10 cellular contexts compared by ENCODE assay signal in the genomic region with DNA sequence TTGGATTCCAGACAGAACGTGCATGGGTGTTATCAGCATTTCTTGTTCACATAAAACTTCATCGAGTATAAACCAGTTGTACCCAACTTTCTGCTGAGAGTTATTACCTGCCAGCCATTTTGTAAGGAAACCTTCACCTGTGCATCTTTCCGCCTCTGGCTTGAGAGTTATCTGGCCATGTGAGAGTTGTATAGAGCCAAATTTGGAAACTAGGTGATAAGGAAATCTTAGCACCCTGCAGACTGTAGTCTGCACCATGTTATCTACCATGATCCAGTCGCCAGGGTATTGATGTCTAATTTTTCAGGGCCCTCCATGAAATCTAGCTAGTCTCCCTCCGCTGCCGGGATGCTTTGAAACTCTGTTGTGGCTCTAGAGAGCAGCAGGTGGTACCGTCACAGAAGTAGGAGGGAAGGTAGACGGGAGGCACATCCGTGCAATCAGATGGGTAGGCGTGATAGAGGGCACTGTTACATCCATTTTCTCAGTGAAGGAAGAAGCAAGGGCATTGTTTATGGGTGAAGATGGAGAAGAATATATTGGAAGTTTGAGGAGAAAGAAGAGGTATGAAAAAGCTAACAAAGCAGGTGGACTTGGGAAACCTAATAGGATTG. TPM values are rescaled to one million over a fixed set of nuclear protein-coding genes. Genes with fewer than 3 reads are reported as not detected.
DNase-seq lines count a peak whose midpoint lies in the region; ATAC-seq and TF ChIP-seq lines count a peak whose summit lies in the region.
"Had no signal": no experiment of that assay in that cellular context is flagged by ENCODE, and none has a peak within 500 bp of the region (broad histone marks: within the 10 kb centered on the region; RNA-seq: fewer than 3 reads in every experiment).

No MANE protein-coding gene starts in this region.

- H3K36me3 ChIP-seq in cardiac muscle cell (peaks cover 17% of the 10 kb centered on the region), brain microvascular endothelial cell (replicated peaks) (no peaks in the 10 kb centered on the region), lung (ENCODE audit: control insufficient read depth in 2 of 2, insufficient read depth in 2 of 2, low read length in 2 of 2) (peaks cover 5 to 9% of the 10 kb centered on the region in 2 donors), vagina (peaks cover 0 to 15% of the 10 kb centered on the region in 2 donors)

- DNase-seq in cardiac muscle cell (ENCODE audit: low read depth in 1 of 2, low spot score in 1 of 2), result no peak
- no peak for DNase-seq in left cardiac atrium
- DNase-seq in brain microvascular endothelial cell, result no peak
- DNase-seq in lung (ENCODE audit: low spot score), result no peak
- no peak for DNase-seq in vagina (ENCODE audit: extremely low spot score in 2 of 2)
- no peak for DNase-seq in RWPE1 (ENCODE audit: low spot score)
- no peak for DNase-seq in AG20443 (ENCODE audit: low spot score)
- DNase-seq: midbrain; stimulated activated naive CD8-positive, alpha-beta T cell treated with anti-CD3 and anti-CD28 coated beads, Interleukin-15, Interleukin-2, amounts not matched to agents 100 U/mL and 50 U/mL, for 24 hours had no signal

- peak overlapping the region; percentile 80 for H3K4me3 ChIP-seq in cardiac muscle cell
- peak overlapping the region; percentile 91 for H3K4me3 ChIP-seq in brain microvascular endothelial cell (ENCODE audit: low read depth, low read length)
- peak overlapping the region; percentile 80 for H3K4me3 ChIP-seq in lung
- H3K4me3 ChIP-seq in vagina, result peak overlapping the region; percentile 73 to 93

- no peak for TF ChIP-seq CTCF in cardiac muscle cell (IDR thresholded peaks at IDR 0.05; ENCODE audit: low read depth, low read length)
- TF ChIP-seq CTCF in brain microvascular endothelial cell (IDR thresholded peaks at IDR 0.05; ENCODE audit: low read depth, low read length, missing control alignments), result no peak
- no peak for TF ChIP-seq CTCF in lung (IDR thresholded peaks at IDR 0.05; ENCODE audit: control extremely low read depth, extremely low read depth)
- no peak for TF ChIP-seq CTCF in vagina (IDR thresholded peaks at IDR 0.05)
- no peak for TF ChIP-seq CTCF in RWPE1 (conservative IDR thresholded peaks at IDR 0.05; ENCODE audit: low read depth)

- peaks cover 12% of the 10 kb centered on the region for H3K4me1 ChIP-seq in cardiac muscle cell (ENCODE audit: low read depth)
- H3K4me1 ChIP-seq in lung (ENCODE audit: control insufficient read depth in 2 of 2, insufficient read depth in 2 of 2, low read length in 2 of 2), result peaks cover 6 to 7% of the 10 kb centered on the region in 2 donors
- H3K4me1 ChIP-seq in vagina, result peaks cover 23% of the 10 kb centered on the region

- H3K27me3 ChIP-seq in cardiac muscle cell, result no peaks in the 10 kb centered on the region
- H3K27me3 ChIP-seq in brain microvascular endothelial cell (replicated peaks), result no peaks in the 10 kb centered on the region
- H3K27me3 ChIP-seq in lung (ENCODE audit: control insufficient read depth, insufficient read depth), result no peaks in the 10 kb centered on the region
- H3K27me3 ChIP-seq in vagina, result no peaks in the 10 kb centered on the region

- WGBS in lung, 2 donors, result 83 to 89% methylated on average over 10 of the region's 10 CpGs

- ATAC-seq in left cardiac atrium, result no peak
- no peak for ATAC-seq in lung (ENCODE audit: insufficient read depth, low FRiP score)
- no peak for ATAC-seq in GM21528 (IDR thresholded peaks at IDR 0.05; ENCODE audit: low FRiP score, unreplicated experiment)
- ATAC-seq: stimulated activated naive CD8-positive, alpha-beta T cell treated with anti-CD3 and anti-CD28 coated beads, Interleukin-15, Interleukin-2, amounts not matched to agents 100 U/mL and 50 U/mL, for 24 hours had no signal

- H3K9me3 ChIP-seq in cardiac muscle cell (ENCODE audit: low read depth) (no peaks in the 10 kb centered on the region), lung (ENCODE audit: control insufficient read depth in 2 of 2, insufficient read depth in 1 of 2, low read length in 1 of 2) (no peaks in the 10 kb centered on the region), vagina (no peaks in the 10 kb centered on the region)

- CTCF ChIA-PET in RWPE1 (lab: Yijun Ruan, JAX), result no interaction called here

- no peak for TF ChIP-seq POLR2A in vagina (IDR thresholded peaks at IDR 0.05)

- intact Hi-C loops in left cardiac atrium (cut with DNase I) (no loop called here), vagina (cut with DNase I) (no loop called here)

- in situ Hi-C loops in brain microvascular endothelial cell (cut with HindIII; ENCODE audit: low pct_ligation_motif_present, low sequenced_read_pairs), result no loop called here

- POLR2A ChIA-PET in RWPE1 (lab: Yijun Ruan, JAX; ENCODE audit: low non-redundant PET), result no interaction called here

- no peak overlapping the region for H3K27ac ChIP-seq in cardiac muscle cell
- no peak overlapping the region for H3K27ac ChIP-seq in brain microvascular endothelial cell
- no peak overlapping the region for H3K27ac ChIP-seq in lung (ENCODE audit: low read depth in 1 of 2, low read length in 1 of 2)
- no peak overlapping the region for H3K27ac ChIP-seq in vagina
- no peak overlapping the region for H3K27ac ChIP-seq in RWPE1

RNA-seq across cellular contexts. Expression of a gene that starts 1.2 kb away (rescaled TPM):
- total RNA-seq in cardiac muscle cell, result 20.6 and 20.8 TPM in 2 replicates
- polyA plus RNA-seq in cardiac muscle cell, result 35.5 and 39.3 TPM in 2 replicates
- total RNA-seq in left cardiac atrium, result 10 to 100 TPM; 12.6 to 16.2 TPM
- total RNA-seq in lung, result 10 to 100 TPM; 32.8 to 98.5 TPM
- 10 to 100 TPM; 15.4 to 32.1 TPM for polyA plus RNA-seq in lung
- 33.6 TPM for total RNA-seq in vagina
